1 cellular context compared by ENCODE assay signal in the genomic region with DNA sequence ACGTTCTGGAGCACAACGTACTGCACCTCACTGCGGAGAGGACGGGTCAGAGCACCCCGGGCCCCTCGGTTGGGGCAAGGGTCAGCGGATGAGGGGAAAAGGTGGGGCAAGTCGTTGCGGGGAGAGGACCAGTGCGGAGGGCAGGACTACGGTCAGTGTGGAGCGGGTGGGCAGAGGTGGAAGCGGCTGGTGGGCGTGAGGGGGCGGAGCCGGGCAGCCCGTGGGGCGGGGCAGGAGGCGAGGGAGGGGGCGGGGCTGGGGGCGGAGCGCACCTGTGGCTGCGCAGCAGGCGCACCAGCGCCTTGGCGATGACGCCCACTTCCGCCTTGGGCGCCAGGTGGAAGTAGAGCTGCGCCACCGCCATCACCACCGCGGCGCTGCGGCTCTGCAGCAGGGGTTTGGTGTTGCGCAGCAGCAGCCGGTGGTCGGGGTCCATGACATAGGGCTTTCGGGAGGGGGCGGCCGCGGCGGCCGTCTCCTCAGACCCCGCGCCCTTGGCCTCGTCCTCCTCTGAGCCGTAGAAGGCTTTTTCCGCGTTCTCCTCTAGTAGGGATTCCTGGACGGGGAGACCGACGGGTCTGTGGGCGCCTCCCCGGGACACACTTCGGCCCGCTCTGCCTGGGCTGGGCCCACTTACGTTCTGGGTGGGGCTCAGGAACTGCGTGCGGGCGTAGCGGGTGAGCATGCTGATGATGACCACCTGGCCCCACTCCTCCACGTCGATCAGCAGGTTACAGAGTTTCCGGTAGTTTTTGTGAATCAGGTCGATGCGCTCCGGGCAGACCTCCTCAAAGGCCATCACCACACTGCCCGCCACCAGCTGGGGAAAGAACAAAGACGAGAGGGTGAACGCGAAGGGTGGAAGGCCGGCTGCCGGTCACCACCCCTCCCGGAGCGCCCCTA.
TF ChIP-seq lines count a peak whose summit lies in the region.

No MANE protein-coding gene starts in this region.

TF ChIP-seq in K562, 482 proteins besides CTCF, POLR2A, EP300 and RAD21 (continued from another document and continues in another):
- TF ChIP-seq NFIX (CRISPR knock-in tag; IDR thresholded peaks at IDR 0.05; ENCODE audit: low read depth) (no peak), SMC3 (conservative IDR thresholded peaks at IDR 0.05; ENCODE audit: insufficient read depth, low read depth, low read length) (0 out of 2 replicates have a peak, but pooled peaks have one; percentile 9), CTCFL (IDR thresholded peaks at IDR 0.05; ENCODE audit: borderline replicate concordance, insufficient read depth, low read depth, low read length, poor library complexity, severe bottlenecking) (peak; percentile 46), ZBTB7A (IDR thresholded peaks at IDR 0.05; ENCODE audit: borderline replicate concordance, control insufficient read depth, low read depth, low read length) (peak; percentile 91), CREB1 (IDR thresholded peaks at IDR 0.05) (peak; percentile 82), CREB1 (CRISPR knock-in tag; IDR thresholded peaks at IDR 0.05) (peak; percentile 80), POLR2G (IDR thresholded peaks at IDR 0.05; ENCODE audit: low read depth, low read length) (peak; percentile 97), HMGN3 (IDR thresholded peaks at IDR 0.05; ENCODE audit: borderline replicate concordance, extremely low read depth, insufficient read length, low read depth, low read length) (no peak), TRIM24 (IDR thresholded peaks at IDR 0.05) (peak in 1 of 2 experiments; percentile 70; a peak in 2 of 4 replicates), TAF1 (IDR thresholded peaks at IDR 0.05; ENCODE audit: control insufficient read depth, extremely low read depth, insufficient read depth, low read length, severe bottlenecking) (peak; percentile 69), HDAC1 (IDR thresholded peaks at IDR 0.05) (peak in 1 of 2 experiments; percentile 37; a peak in 2 of 4 replicates), CREM (IDR thresholded peaks at IDR 0.05; ENCODE audit: low read depth) (peak; percentile 92), HNRNPL (IDR thresholded peaks at IDR 0.05; ENCODE audit: low read depth, low read length) (peak; percentile 42; the same call in 1 of the 2 replicates), ATF1 (CRISPR knock-in tag; IDR thresholded peaks at IDR 0.05) (peak; percentile 55; the same call in 1 of the 2 replicates), ATF1 (tag; IDR thresholded peaks at IDR 0.05) (peak; percentile 74), ELF4 (CRISPR knock-in tag; IDR thresholded peaks at IDR 0.05) (peak; percentile 58; the same call in 1 of the 2 replicates), NCOA1 (IDR thresholded peaks at IDR 0.05; ENCODE audit: low read depth) (peak; percentile 37; the same call in 1 of the 2 replicates), NFE2 (IDR thresholded peaks at IDR 0.05; ENCODE audit: low read depth) (no peak), SMARCC2 (IDR thresholded peaks at IDR 0.05; ENCODE audit: low read depth) (peak; percentile 28; the same call in 1 of the 2 replicates), CBX5 (IDR thresholded peaks at IDR 0.05; ENCODE audit: borderline replicate concordance, low read depth) (no peak), MECOM (CRISPR knock-in tag; IDR thresholded peaks at IDR 0.05) (no peak), FIP1L1 (IDR thresholded peaks at IDR 0.05; ENCODE audit: low read depth, low read length, poor library complexity, severe bottlenecking) (peak; percentile 26), SPI1 (IDR thresholded peaks at IDR 0.05; ENCODE audit: borderline replicate concordance, low read depth, low read length) (peak; percentile 71; the same call in 1 of the 2 replicates), CCNT2 (IDR thresholded peaks at IDR 0.05; ENCODE audit: borderline replicate concordance, extremely low read depth, insufficient read length, low read depth, low read length) (peak; percentile 52), JUND (IDR thresholded peaks at IDR 0.05; ENCODE audit: borderline replicate concordance, low read depth, low read length) (peak; percentile 49; the same call in 1 of the 2 replicates), JUND (tag; IDR thresholded peaks at IDR 0.05; ENCODE audit: borderline replicate concordance, low read depth, low read length) (no peak; the same call in 2 of the 3 replicates), GABPB1 (CRISPR knock-in tag; IDR thresholded peaks at IDR 0.05) (peak; percentile 79), ZFPM2 (CRISPR knock-in tag; IDR thresholded peaks at IDR 0.05) (no peak), ZBTB9 (CRISPR knock-in tag; IDR thresholded peaks at IDR 0.05) (0 out of 2 replicates have a peak, but pooled peaks have one; percentile 23), ZEB2 (IDR thresholded peaks at IDR 0.05) (peak; percentile 47; the same call in 1 of the 2 replicates), MBD2 (IDR thresholded peaks at IDR 0.05; ENCODE audit: borderline replicate concordance, low read depth) (peak; percentile 54; the same call in 1 of the 2 replicates), POLR2AphosphoS5 (IDR thresholded peaks at IDR 0.05; ENCODE audit: control insufficient read depth, insufficient read depth, low read depth, low read length) (peak; percentile 82), ATF4 (CRISPR knock-in tag; IDR thresholded peaks at IDR 0.05) (no peak)
- TF ChIP-seq, protein P1, sequence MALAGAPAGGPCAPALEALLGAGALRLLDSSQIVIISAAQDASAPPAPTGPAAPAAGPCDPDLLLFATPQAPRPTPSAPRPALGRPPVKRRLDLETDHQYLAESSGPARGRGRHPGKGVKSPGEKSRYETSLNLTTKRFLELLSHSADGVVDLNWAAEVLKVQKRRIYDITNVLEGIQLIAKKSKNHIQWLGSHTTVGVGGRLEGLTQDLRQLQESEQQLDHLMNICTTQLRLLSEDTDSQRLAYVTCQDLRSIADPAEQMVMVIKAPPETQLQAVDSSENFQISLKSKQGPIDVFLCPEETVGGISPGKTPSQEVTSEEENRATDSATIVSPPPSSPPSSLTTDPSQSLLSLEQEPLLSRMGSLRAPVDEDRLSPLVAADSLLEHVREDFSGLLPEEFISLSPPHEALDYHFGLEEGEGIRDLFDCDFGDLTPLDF (CRISPR knock-in tag; IDR thresholded peaks at IDR 0.05), result peak; percentile 45; the same call in 1 of the 2 replicates
- TF ChIP-seq, protein P2, sequence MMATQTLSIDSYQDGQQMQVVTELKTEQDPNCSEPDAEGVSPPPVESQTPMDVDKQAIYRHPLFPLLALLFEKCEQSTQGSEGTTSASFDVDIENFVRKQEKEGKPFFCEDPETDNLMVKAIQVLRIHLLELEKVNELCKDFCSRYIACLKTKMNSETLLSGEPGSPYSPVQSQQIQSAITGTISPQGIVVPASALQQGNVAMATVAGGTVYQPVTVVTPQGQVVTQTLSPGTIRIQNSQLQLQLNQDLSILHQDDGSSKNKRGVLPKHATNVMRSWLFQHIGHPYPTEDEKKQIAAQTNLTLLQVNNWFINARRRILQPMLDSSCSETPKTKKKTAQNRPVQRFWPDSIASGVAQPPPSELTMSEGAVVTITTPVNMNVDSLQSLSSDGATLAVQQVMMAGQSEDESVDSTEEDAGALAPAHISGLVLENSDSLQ (IDR thresholded peaks at IDR 0.05), result peak; percentile 91
- TF ChIP-seq, protein P3, sequence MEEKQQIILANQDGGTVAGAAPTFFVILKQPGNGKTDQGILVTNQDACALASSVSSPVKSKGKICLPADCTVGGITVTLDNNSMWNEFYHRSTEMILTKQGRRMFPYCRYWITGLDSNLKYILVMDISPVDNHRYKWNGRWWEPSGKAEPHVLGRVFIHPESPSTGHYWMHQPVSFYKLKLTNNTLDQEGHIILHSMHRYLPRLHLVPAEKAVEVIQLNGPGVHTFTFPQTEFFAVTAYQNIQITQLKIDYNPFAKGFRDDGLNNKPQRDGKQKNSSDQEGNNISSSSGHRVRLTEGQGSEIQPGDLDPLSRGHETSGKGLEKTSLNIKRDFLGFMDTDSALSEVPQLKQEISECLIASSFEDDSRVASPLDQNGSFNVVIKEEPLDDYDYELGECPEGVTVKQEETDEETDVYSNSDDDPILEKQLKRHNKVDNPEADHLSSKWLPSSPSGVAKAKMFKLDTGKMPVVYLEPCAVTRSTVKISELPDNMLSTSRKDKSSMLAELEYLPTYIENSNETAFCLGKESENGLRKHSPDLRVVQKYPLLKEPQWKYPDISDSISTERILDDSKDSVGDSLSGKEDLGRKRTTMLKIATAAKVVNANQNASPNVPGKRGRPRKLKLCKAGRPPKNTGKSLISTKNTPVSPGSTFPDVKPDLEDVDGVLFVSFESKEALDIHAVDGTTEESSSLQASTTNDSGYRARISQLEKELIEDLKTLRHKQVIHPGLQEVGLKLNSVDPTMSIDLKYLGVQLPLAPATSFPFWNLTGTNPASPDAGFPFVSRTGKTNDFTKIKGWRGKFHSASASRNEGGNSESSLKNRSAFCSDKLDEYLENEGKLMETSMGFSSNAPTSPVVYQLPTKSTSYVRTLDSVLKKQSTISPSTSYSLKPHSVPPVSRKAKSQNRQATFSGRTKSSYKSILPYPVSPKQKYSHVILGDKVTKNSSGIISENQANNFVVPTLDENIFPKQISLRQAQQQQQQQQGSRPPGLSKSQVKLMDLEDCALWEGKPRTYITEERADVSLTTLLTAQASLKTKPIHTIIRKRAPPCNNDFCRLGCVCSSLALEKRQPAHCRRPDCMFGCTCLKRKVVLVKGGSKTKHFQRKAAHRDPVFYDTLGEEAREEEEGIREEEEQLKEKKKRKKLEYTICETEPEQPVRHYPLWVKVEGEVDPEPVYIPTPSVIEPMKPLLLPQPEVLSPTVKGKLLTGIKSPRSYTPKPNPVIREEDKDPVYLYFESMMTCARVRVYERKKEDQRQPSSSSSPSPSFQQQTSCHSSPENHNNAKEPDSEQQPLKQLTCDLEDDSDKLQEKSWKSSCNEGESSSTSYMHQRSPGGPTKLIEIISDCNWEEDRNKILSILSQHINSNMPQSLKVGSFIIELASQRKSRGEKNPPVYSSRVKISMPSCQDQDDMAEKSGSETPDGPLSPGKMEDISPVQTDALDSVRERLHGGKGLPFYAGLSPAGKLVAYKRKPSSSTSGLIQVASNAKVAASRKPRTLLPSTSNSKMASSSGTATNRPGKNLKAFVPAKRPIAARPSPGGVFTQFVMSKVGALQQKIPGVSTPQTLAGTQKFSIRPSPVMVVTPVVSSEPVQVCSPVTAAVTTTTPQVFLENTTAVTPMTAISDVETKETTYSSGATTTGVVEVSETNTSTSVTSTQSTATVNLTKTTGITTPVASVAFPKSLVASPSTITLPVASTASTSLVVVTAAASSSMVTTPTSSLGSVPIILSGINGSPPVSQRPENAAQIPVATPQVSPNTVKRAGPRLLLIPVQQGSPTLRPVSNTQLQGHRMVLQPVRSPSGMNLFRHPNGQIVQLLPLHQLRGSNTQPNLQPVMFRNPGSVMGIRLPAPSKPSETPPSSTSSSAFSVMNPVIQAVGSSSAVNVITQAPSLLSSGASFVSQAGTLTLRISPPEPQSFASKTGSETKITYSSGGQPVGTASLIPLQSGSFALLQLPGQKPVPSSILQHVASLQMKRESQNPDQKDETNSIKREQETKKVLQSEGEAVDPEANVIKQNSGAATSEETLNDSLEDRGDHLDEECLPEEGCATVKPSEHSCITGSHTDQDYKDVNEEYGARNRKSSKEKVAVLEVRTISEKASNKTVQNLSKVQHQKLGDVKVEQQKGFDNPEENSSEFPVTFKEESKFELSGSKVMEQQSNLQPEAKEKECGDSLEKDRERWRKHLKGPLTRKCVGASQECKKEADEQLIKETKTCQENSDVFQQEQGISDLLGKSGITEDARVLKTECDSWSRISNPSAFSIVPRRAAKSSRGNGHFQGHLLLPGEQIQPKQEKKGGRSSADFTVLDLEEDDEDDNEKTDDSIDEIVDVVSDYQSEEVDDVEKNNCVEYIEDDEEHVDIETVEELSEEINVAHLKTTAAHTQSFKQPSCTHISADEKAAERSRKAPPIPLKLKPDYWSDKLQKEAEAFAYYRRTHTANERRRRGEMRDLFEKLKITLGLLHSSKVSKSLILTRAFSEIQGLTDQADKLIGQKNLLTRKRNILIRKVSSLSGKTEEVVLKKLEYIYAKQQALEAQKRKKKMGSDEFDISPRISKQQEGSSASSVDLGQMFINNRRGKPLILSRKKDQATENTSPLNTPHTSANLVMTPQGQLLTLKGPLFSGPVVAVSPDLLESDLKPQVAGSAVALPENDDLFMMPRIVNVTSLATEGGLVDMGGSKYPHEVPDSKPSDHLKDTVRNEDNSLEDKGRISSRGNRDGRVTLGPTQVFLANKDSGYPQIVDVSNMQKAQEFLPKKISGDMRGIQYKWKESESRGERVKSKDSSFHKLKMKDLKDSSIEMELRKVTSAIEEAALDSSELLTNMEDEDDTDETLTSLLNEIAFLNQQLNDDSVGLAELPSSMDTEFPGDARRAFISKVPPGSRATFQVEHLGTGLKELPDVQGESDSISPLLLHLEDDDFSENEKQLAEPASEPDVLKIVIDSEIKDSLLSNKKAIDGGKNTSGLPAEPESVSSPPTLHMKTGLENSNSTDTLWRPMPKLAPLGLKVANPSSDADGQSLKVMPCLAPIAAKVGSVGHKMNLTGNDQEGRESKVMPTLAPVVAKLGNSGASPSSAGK (IDR thresholded peaks at IDR 0.05), result peak; percentile 79
